Comparison of ENCODE assay signal across 6 cellular contexts in the genomic region with DNA sequence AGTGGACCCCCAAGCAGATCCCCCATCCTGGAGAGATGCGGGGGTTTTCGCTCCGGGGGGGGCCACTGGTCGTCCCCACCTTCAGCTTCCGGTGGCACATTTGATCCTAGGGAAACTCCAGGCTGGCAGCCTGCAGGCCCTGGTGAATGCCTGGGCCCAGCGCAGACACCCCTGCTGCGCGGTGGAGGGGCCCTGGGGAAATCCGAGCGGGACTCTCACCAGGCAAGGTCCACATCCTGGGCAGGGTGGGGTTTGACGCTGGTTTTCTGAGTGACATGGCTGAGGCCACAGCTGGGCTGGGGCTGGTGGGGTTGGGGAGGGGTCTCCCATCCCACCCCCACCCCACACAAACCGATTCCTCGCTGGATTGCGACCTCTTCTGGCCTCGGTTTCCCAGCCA. TPM values are rescaled to one million over a fixed set of nuclear protein-coding genes. Genes with fewer than 3 reads are reported as not detected.
"Had no signal": no experiment of that assay in that cellular context is flagged by ENCODE, and none has a peak within 500 bp of the region (broad histone marks: within the 10 kb centered on the region; RNA-seq: fewer than 3 reads in every experiment).

No MANE protein-coding gene starts in this region.

RNA-seq across cellular contexts. Expression of gene CA4, which starts 30.6 kb away (rescaled TPM):
- total RNA-seq: activated T-helper 1 cell treated with anti-CD3 and anti-CD28 coated beads, Interleukin-12 subunit alpha, Interleukin-12 subunit beta, Interleukin-2, Interleukin-4 antibody, amounts not matched to agents 30 ng/mL and 10 ng/mL and 1 ng/mL, durations not matched to agents 14 hours and 24 hours and 36 hours; kidney epithelial cell; naive thymus-derived CD8-positive, alpha-beta T cell; osteocyte; T-helper 1 cell treated with Interleukin-12 subunit alpha and Interleukin-12 subunit beta and Interleukin-4 antibody, amounts not matched to agents 30 ng/mL and 1 ng/mL, for 36 hours had no signal
- polyA plus RNA-seq: immature natural killer cell; naive thymus-derived CD8-positive, alpha-beta T cell had no signal
